Comparison of ENCODE assay signal across 1 cellular context in genomic region chr2:168913495-168913894, GRCh38.
TF ChIP-seq lines count a peak whose summit lies in the region.

No MANE protein-coding gene starts in this region.

TF ChIP-seq in liver, 16 proteins besides CTCF, POLR2A, EP300 and RAD21 (continued from another document):
- peak; percentile 60 to 74 for TF ChIP-seq JUND (IDR thresholded peaks at IDR 0.05)
- TF ChIP-seq GABPA (IDR thresholded peaks at IDR 0.05 in 1 of 2, conservative IDR thresholded peaks at IDR 0.05 in 1 of 2) = peak in 1 of 2 donors; percentile 64
- peak; percentile 47 for TF ChIP-seq SP1 (IDR thresholded peaks at IDR 0.05)
- no peak for TF ChIP-seq FOXA1 (IDR thresholded peaks at IDR 0.05)
- TF ChIP-seq FOXA2 (IDR thresholded peaks at IDR 0.05) = peak; percentile 54
- no peak for TF ChIP-seq EGR1 (IDR thresholded peaks at IDR 0.05; ENCODE audit: low read depth in 2 of 2)
- peak; percentile 51 for TF ChIP-seq HNF4G (IDR thresholded peaks at IDR 0.05)
